ENCODE assay signal across 1 cellular context in genomic region chr15:75145027-75145841, GRCh38.
TF ChIP-seq lines count a peak whose summit lies in the region.

No MANE protein-coding gene starts in this region.

TF ChIP-seq in HepG2, 621 proteins besides CTCF, POLR2A, EP300 and RAD21 (continued from another document and continues in another):
- TF ChIP-seq ZNF512B (CRISPR knock-in tag; IDR thresholded peaks at IDR 0.05; ENCODE audit: borderline replicate concordance): peak; percentile 74; the same call in 1 of the 2 replicates
- TF ChIP-seq FOXK1 (CRISPR knock-in tag; IDR thresholded peaks at IDR 0.05; ENCODE audit: borderline replicate concordance, low read depth): peak; percentile 19; the same call in 1 of the 2 replicates
- peak; percentile 46; the same call in 1 of the 2 replicates for TF ChIP-seq CEBPB (IDR thresholded peaks at IDR 0.05; ENCODE audit: borderline replicate concordance, low read depth, low read length)
- TF ChIP-seq EZH2 (conservative IDR thresholded peaks at IDR 0.05; ENCODE audit: low read depth, low read length): no peak
- 0 out of 2 replicates have a peak, but pooled peaks have one; percentile 28 for TF ChIP-seq NR2C2 (CRISPR knock-in tag; IDR thresholded peaks at IDR 0.05; ENCODE audit: borderline replicate concordance)
- peak; percentile 17; the same call in 1 of the 2 replicates for TF ChIP-seq MYC (CRISPR knock-in tag; IDR thresholded peaks at IDR 0.05; ENCODE audit: borderline replicate concordance)
- TF ChIP-seq SIX1 (CRISPR knock-in tag; IDR thresholded peaks at IDR 0.05; ENCODE audit: borderline replicate concordance): no peak
- peak; percentile 61; the same call in 1 of the 2 replicates for TF ChIP-seq ARID4A (CRISPR knock-in tag; IDR thresholded peaks at IDR 0.05; ENCODE audit: borderline replicate concordance)
- no peak for TF ChIP-seq MBD4 (IDR thresholded peaks at IDR 0.05; ENCODE audit: borderline replicate concordance, low read length)
- peak; percentile 58; the same call in 1 of the 2 replicates for TF ChIP-seq ZBTB38 (CRISPR knock-in tag; IDR thresholded peaks at IDR 0.05)
- TF ChIP-seq ZNF572 (CRISPR knock-in tag; IDR thresholded peaks at IDR 0.05): no peak
- no peak for TF ChIP-seq SOX6 (IDR thresholded peaks at IDR 0.05)
- TF ChIP-seq SOX6 (CRISPR knock-in tag; IDR thresholded peaks at IDR 0.05): peak; percentile 31; the same call in 1 of the 2 replicates
- TF ChIP-seq ZBTB34 (CRISPR knock-in tag; IDR thresholded peaks at IDR 0.05): 0 out of 2 replicates have a peak, but pooled peaks have one; percentile 44
- TF ChIP-seq MAZ (IDR thresholded peaks at IDR 0.05; ENCODE audit: borderline replicate concordance, low read depth, low read length): no peak
- 0 out of 2 replicates have a peak, but pooled peaks have one; percentile 60 for TF ChIP-seq MAZ (CRISPR knock-in tag; IDR thresholded peaks at IDR 0.05; ENCODE audit: low read depth)
- peak; percentile 41; the same call in 1 of the 2 replicates for TF ChIP-seq KDM3A (CRISPR knock-in tag; IDR thresholded peaks at IDR 0.05; ENCODE audit: low read depth)
- TF ChIP-seq ZNF160 (CRISPR knock-in tag; IDR thresholded peaks at IDR 0.05): no peak
- peak; percentile 55; the same call in 1 of the 2 replicates for TF ChIP-seq HDAC1 (CRISPR knock-in tag; IDR thresholded peaks at IDR 0.05)
- TF ChIP-seq ZNF296 (CRISPR knock-in tag; conservative IDR thresholded peaks at IDR 0.05): no peak
- peak; percentile 12; the same call in 1 of the 2 replicates for TF ChIP-seq HDAC2 (CRISPR knock-in tag; IDR thresholded peaks at IDR 0.05)
- no peak for TF ChIP-seq TIGD3 (CRISPR knock-in tag; IDR thresholded peaks at IDR 0.05; ENCODE audit: borderline replicate concordance)
- TF ChIP-seq ZNF264 (CRISPR knock-in tag; IDR thresholded peaks at IDR 0.05): peak; percentile 67; the same call in 1 of the 2 replicates
- peak; percentile 79 for TF ChIP-seq UBTF (CRISPR knock-in tag; IDR thresholded peaks at IDR 0.05)
- TF ChIP-seq NR3C1 (CRISPR knock-in tag; IDR thresholded peaks at IDR 0.05): no peak
- TF ChIP-seq ZGPAT (CRISPR knock-in tag; IDR thresholded peaks at IDR 0.05): peak; percentile 58
- no peak for TF ChIP-seq GRHL1 (CRISPR knock-in tag; conservative IDR thresholded peaks at IDR 0.05)
- TF ChIP-seq MED1 (CRISPR knock-in tag; IDR thresholded peaks at IDR 0.05): peak; percentile 47; the same call in 1 of the 2 replicates
- no peak for TF ChIP-seq IRX3 (CRISPR knock-in tag; IDR thresholded peaks at IDR 0.05; ENCODE audit: borderline replicate concordance, low read depth)
- TF ChIP-seq NR2F6 (IDR thresholded peaks at IDR 0.05): no peak; the same call in 1 of the 2 replicates
- TF ChIP-seq NR2F6 (CRISPR knock-in tag; IDR thresholded peaks at IDR 0.05): peak; percentile 22; the same call in 1 of the 2 replicates
- TF ChIP-seq ZIK1 (CRISPR knock-in tag; IDR thresholded peaks at IDR 0.05; ENCODE audit: borderline replicate concordance, low read depth): 0 out of 2 replicates have a peak, but pooled peaks have one; percentile 25
- peak; percentile 41; the same call in 1 of the 2 replicates for TF ChIP-seq GATA4 (IDR thresholded peaks at IDR 0.05; ENCODE audit: borderline replicate concordance, low read depth)
- peak; percentile 55; the same call in 1 of the 2 replicates for TF ChIP-seq ATF3 (CRISPR knock-in tag; IDR thresholded peaks at IDR 0.05)
- no peak for TF ChIP-seq PCBP1 (IDR thresholded peaks at IDR 0.05; ENCODE audit: borderline replicate concordance, low read depth, low read length)
- TF ChIP-seq THAP9 (CRISPR knock-in tag; IDR thresholded peaks at IDR 0.05; ENCODE audit: borderline replicate concordance): peak; percentile 80; the same call in 1 of the 2 replicates
- TF ChIP-seq POLR2G (IDR thresholded peaks at IDR 0.05; ENCODE audit: low read depth, low read length): 0 out of 2 replicates have a peak, but pooled peaks have one; percentile 28
- peak; percentile 48; the same call in 1 of the 2 replicates for TF ChIP-seq SALL1 (CRISPR knock-in tag; IDR thresholded peaks at IDR 0.05)
- no peak for TF ChIP-seq SMARCC2 (IDR thresholded peaks at IDR 0.05)
- TF ChIP-seq KDM5A (IDR thresholded peaks at IDR 0.05; ENCODE audit: borderline replicate concordance, low read length): no peak
- TF ChIP-seq ZSCAN20 (CRISPR knock-in tag; IDR thresholded peaks at IDR 0.05; ENCODE audit: borderline replicate concordance): no peak
- peak; percentile 84; the same call in 1 of the 2 replicates for TF ChIP-seq ZNF350 (CRISPR knock-in tag; IDR thresholded peaks at IDR 0.05; ENCODE audit: borderline replicate concordance, low read depth)
- peak; percentile 92 for TF ChIP-seq XRCC5 (optimal IDR thresholded peaks at IDR 0.05; ENCODE audit: low read length)
